In genomic region chr6:44310241-44310640, GRCh38 we compare ENCODE assay signal across 24 cellular contexts. TPM values are rescaled to one million over a fixed set of nuclear protein-coding genes. Genes with fewer than 3 reads are reported as not detected.
"Had no signal": no experiment of that assay in that cellular context is flagged by ENCODE, and none has a peak within 500 bp of the region (broad histone marks: within the 10 kb centered on the region; RNA-seq: fewer than 3 reads in every experiment).

No MANE protein-coding gene starts in this region.

- H3K36me3 ChIP-seq: breast epithelium, neural progenitor cell had no signal

- DNase-seq: activated CD4-positive, alpha-beta T cell treated with anti-CD3 and anti-CD28 coated beads, Interleukin-2, amount 50 U/mL, for 48 hours; activated gamma-delta T cell treated with Interleukin-2 at 50 U/mL for 16 hours; adrenal gland; cerebellar nuclear complex; esophagus squamous epithelium; gastrocnemius medialis; head of caudate nucleus; hypothalamus; left ventricle myocardium inferior; sigmoid colon; stimulated activated CD4-positive, alpha-beta T cell treated with anti-CD3 and anti-CD28 coated beads, Interleukin-4, amount 100 ng/mL, for 1 hour; stimulated activated naive CD4-positive, alpha-beta T cell; T-helper 1 cell; upper lobe of left lung had no signal

- ATAC-seq: gastrocnemius medialis had no signal

- H3K27me3 ChIP-seq: adrenal gland, ascending aorta, breast epithelium, esophagus squamous epithelium, gastrocnemius medialis, neural progenitor cell, sigmoid colon, upper lobe of left lung had no signal

- FAIRE-seq: TTC549 had no signal

- H3K4me3 Mint-ChIP-seq: activated naive CD4-positive, alpha-beta T cell treated with anti-CD3 and anti-CD28 coated beads, Interleukin-2, amount 50 U/mL, for 24 hours had no signal

- H3K4me3 ChIP-seq: adrenal gland, ascending aorta, breast epithelium, coronary artery, esophagus squamous epithelium, gastrocnemius medialis, left ventricle myocardium inferior, neural progenitor cell, sigmoid colon, smooth muscle cell, thoracic aorta, upper lobe of left lung had no signal

- H3K9me3 Mint-ChIP-seq: activated naive CD4-positive, alpha-beta T cell treated with anti-CD3 and anti-CD28 coated beads, Interleukin-2, amount 50 U/mL, for 24 hours; neural progenitor cell had no signal

- H3K9me3 ChIP-seq: adrenal gland, ascending aorta, breast epithelium, esophagus squamous epithelium, gastrocnemius medialis, left ventricle myocardium inferior, sigmoid colon, thoracic aorta, upper lobe of left lung had no signal

- H3K27ac ChIP-seq: adrenal gland, ascending aorta, breast epithelium, coronary artery, esophagus squamous epithelium, gastrocnemius medialis, left ventricle myocardium inferior, neural progenitor cell, sigmoid colon, thoracic aorta, upper lobe of left lung had no signal

- H3K27me3 Mint-ChIP-seq: activated naive CD4-positive, alpha-beta T cell treated with anti-CD3 and anti-CD28 coated beads, Interleukin-2, amount 50 U/mL, for 24 hours had no signal

- H3K27ac Mint-ChIP-seq: activated naive CD4-positive, alpha-beta T cell treated with anti-CD3 and anti-CD28 coated beads, Interleukin-2, amount 50 U/mL, for 24 hours; neural progenitor cell had no signal

RNA-seq across cellular contexts. Expression of gene SPATS1, which starts 32.2 kb away (rescaled TPM):
- total RNA-seq: adrenal gland, ascending aorta, breast epithelium, esophagus squamous epithelium, gastrocnemius medialis, left ventricle myocardium inferior, omental fat pad, renal cortical epithelial cell, sigmoid colon, smooth muscle cell, thoracic aorta had no signal
- polyA plus RNA-seq: sigmoid colon, smooth muscle cell had no signal

RNA-seq across cellular contexts. Expression of gene TMEM151B, which starts 40.0 kb away (rescaled TPM):
- total RNA-seq: ascending aorta, esophagus squamous epithelium, left ventricle myocardium inferior, renal cortical epithelial cell, smooth muscle cell, thoracic aorta, upper lobe of left lung had no signal
- polyA plus RNA-seq: smooth muscle cell had no signal
